In the genomic region with DNA sequence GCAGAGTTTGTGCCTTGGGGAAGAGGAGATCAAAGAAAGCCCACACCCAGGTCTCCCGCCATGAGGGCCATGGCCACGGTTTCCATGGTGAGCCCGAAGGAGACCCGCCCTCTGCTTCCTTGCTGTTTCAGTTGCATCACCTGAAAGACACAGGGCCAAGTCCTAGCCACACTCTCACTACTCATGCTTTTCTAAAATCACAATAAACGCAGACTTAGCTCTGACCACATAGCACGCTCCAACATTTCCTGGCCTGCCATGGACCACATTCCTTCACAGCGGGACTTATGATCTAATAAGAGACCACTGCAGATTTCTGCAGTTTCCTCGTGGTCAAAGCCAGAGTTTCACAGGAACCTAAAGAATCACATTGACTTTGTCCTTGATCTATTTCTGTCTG, we compare ENCODE assay signal across 17 cellular contexts.
"Had no signal": no experiment of that assay in that cellular context is flagged by ENCODE, and none has a peak within 500 bp of the region (broad histone marks: within the 10 kb centered on the region; RNA-seq: fewer than 3 reads in every experiment).

No MANE protein-coding gene starts in this region.

- DNase-seq: activated CD4-positive, alpha-beta T cell treated with anti-CD3 and anti-CD28 coated beads for 4 hours; activated CD8-positive, alpha-beta memory T cell treated with anti-CD3 and anti-CD28 coated beads, Interleukin-2, amount 50 U/mL, for 4 hours; activated CD8-positive, alpha-beta T cell treated with anti-CD3 and anti-CD28 coated beads for 36 hours; activated naive CD4-positive, alpha-beta T cell treated with anti-CD3 and anti-CD28 coated beads, Interleukin-2, amount 50 U/mL, for 16 hours; activated naive CD8-positive, alpha-beta T cell treated with anti-CD3 and anti-CD28 coated beads, Interleukin-2, amount 10 ng/mL, durations not matched to agents 7 days and 5 days; adrenal gland; anterior cingulate cortex; brain microvascular endothelial cell; Karpas-422; NCI-H146; NCI-H187 treated with DMSO at 0.1 percent for 48 hours; NCI-H2081 treated with DMSO at 0.1 percent for 48 hours; NCI-H446; NCI-H524; PC-3; SHP77 treated with DMSO at 0.1 percent for 48 hours had no signal

- H3K4me1 ChIP-seq: adrenal gland had no signal

- H3K27ac ChIP-seq: adrenal gland, brain microvascular endothelial cell had no signal

- H3K36me3 ChIP-seq: adrenal gland, brain microvascular endothelial cell had no signal

- ATAC-seq: activated CD4-positive, CD25-positive, alpha-beta regulatory T cell treated with anti-CD3 and anti-CD28 coated beads, Interleukin-2, amount 50 U/mL, for 24 hours; activated CD8-positive, alpha-beta T cell treated with anti-CD3 and anti-CD28 coated beads for 36 hours; PC-3 had no signal

- H3K27me3 ChIP-seq: adrenal gland, brain microvascular endothelial cell had no signal

- H3K9me3 ChIP-seq: adrenal gland had no signal

- H3K4me3 ChIP-seq: adrenal gland had no signal
